Comparison of ENCODE assay signal across 7 cellular contexts in the genomic region with DNA sequence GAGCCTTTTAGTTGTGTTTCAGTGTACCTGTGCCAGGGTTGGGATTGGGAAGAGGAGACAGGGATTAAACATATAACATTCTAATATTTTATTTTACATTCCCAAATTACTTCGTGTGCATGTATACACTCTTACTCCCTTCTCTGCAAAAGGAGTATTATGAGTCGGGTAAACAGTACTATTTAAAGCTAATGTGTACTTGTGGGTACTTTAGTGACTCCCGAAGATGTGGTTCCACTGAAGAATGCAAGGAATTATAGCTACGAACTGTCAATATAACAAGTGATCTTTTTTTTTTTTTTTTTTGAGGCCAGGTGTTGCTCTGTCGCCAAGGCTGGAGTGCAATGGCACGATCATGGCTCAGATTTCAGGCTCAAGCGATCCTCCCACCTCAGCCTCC.
"Had no signal": no experiment of that assay in that cellular context is flagged by ENCODE, and none has a peak within 500 bp of the region (broad histone marks: within the 10 kb centered on the region; RNA-seq: fewer than 3 reads in every experiment).

No MANE protein-coding gene starts in this region.

- H3K4me3 ChIP-seq: GM12878 had no signal

- FAIRE-seq: GM12878, GM12891, GM12892, GM18507, GM19239 had no signal

- ATAC-seq: GM12878 had no signal

- DNase-seq: GDM1, GF-D8 had no signal
